24 cellular contexts compared by ENCODE assay signal in the genomic region with DNA sequence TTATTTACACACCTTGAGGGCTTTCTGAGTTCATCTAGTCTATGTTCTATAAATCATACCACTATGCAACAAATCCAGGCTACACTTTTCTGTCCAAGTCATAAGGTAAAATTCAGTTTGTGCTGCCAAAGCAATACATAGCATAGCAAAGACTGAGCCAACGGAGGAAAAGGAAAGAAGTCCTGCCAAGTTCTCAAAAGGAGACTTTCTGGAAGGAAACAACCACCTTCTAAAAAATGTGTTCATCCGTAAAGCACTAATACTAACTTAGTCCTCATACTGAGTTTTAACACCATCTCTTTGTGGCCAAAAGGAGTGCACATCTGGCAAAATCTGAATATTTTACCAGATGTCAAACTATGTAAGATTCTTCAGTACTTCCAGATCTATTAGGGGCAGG.
"Had no signal": no experiment of that assay in that cellular context is flagged by ENCODE, and none has a peak within 500 bp of the region (broad histone marks: within the 10 kb centered on the region; RNA-seq: fewer than 3 reads in every experiment).

No MANE protein-coding gene starts in this region.

- H3K4me3 Mint-ChIP-seq: mesothelial cell of epicardium; naive B cell; nephron progenitor cell; stimulated activated effector memory CD8-positive, alpha-beta T cell treated with anti-CD3 and anti-CD28 coated beads, Interleukin-12 subunit alpha, Interleukin-12 subunit beta, amount 100 ng/mL, for 72 hours had no signal

- H3K36me3 Mint-ChIP-seq: mesothelial cell of epicardium; naive B cell; stimulated activated effector memory CD8-positive, alpha-beta T cell treated with anti-CD3 and anti-CD28 coated beads, Interleukin-12 subunit alpha, Interleukin-12 subunit beta, amount 100 ng/mL, for 72 hours had no signal

- H3K27ac ChIP-seq: dorsolateral prefrontal cortex, epithelial cell of prostate, right lobe of liver, stomach, vagina had no signal

- FAIRE-seq: frontal cortex, kidney, small intestine had no signal

- H3K4me3 ChIP-seq: dorsolateral prefrontal cortex, lung, mucosa of descending colon, right lobe of liver, stomach, thyroid gland, vagina had no signal

- H3K27me3 ChIP-seq: right lobe of liver, stomach, thyroid gland, vagina had no signal

- DNase-seq: cortex of kidney; dorsolateral prefrontal cortex; effector CD4-positive, alpha-beta T cell; head of caudate nucleus; kidney; mesenchymal stem cell; mucosa of descending colon; naive B cell; nephron progenitor cell; nucleus accumbens; right lobe of liver; small intestine; stimulated activated CD4-positive, alpha-beta T cell treated with anti-CD3 and anti-CD28 coated beads, Interleukin-15, amount 100 ng/mL, for 24 hours; stimulated activated CD4-positive, alpha-beta T cell treated with anti-CD3 and anti-CD28 coated beads, Interleukin-2, amount 100 ng/mL, for 48 hours; stimulated activated naive CD4-positive, alpha-beta T cell treated with Interleukin-2 at 50 U/mL for 16 hours; stomach; thyroid gland; trophoblast cell had no signal

- H3K36me3 ChIP-seq: right lobe of liver, stomach, thyroid gland, vagina had no signal

- H3K4me1 ChIP-seq: right lobe of liver had no signal

- H3K9me3 ChIP-seq: mucosa of descending colon, right lobe of liver, stomach, thyroid gland, vagina had no signal

- H3K27ac Mint-ChIP-seq: mesothelial cell of epicardium; naive B cell; nephron progenitor cell; stimulated activated effector memory CD8-positive, alpha-beta T cell treated with anti-CD3 and anti-CD28 coated beads, Interleukin-12 subunit alpha, Interleukin-12 subunit beta, amount 100 ng/mL, for 72 hours had no signal

- H3K4me1 Mint-ChIP-seq: naive B cell; nephron progenitor cell; stimulated activated effector memory CD8-positive, alpha-beta T cell treated with anti-CD3 and anti-CD28 coated beads, Interleukin-12 subunit alpha, Interleukin-12 subunit beta, amount 100 ng/mL, for 72 hours had no signal

- H3K9me3 Mint-ChIP-seq: mesothelial cell of epicardium; nephron progenitor cell; stimulated activated effector memory CD8-positive, alpha-beta T cell treated with anti-CD3 and anti-CD28 coated beads, Interleukin-12 subunit alpha, Interleukin-12 subunit beta, amount 100 ng/mL, for 72 hours had no signal
